Comparison of ENCODE assay signal across 1 cellular context in the genomic region with DNA sequence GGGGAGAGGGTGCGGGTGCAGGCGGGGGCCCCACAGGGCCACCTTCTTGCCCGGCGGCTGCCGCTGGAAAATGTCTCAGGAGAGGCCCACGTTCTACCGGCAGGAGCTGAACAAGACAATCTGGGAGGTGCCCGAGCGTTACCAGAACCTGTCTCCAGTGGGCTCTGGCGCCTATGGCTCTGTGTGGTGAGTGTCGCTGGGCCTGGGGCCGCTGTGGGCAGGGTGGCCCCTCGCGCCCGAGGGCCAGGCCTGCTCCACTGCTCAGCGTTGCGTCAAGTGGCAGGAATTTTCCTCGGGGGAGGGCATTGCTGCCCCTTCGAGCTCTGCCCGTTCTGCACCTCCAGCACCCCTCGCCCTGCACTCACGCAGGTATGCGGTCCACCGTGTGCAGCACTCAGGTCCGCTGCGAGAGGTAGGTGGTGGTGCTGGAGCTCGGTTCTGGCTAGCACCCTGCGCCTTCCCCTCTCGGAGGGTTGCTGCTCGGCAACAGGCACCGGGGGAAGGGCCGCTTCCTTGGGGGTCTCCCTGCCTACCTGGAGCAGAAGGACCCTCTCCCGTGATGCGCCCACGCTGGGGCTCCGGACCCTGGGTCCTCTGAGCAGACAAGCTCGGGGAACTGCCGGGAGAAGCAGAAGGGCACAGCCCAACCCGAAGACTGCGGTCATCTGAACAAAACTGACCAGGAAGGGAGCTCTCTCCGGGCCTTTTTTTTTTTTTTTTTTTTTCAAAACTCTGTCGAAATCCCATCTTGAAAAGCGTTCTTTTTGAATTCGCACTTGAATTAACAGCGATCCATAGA.
TF ChIP-seq lines count a peak whose summit lies in the region.

No MANE protein-coding gene starts in this region.

TF ChIP-seq in endothelial cell of umbilical vein, 7 proteins besides CTCF, POLR2A, EP300 and RAD21:
- TF ChIP-seq EZH2 (IDR thresholded peaks at IDR 0.05; ENCODE audit: borderline replicate concordance, low read depth, low read length, severe bottlenecking) (no peak), FOS (IDR thresholded peaks at IDR 0.05; ENCODE audit: borderline replicate concordance, insufficient read depth, low read length) (no peak), MYC (IDR thresholded peaks at IDR 0.05; ENCODE audit: low read depth, low read length) (no peak), GATA2 (IDR thresholded peaks at IDR 0.05; ENCODE audit: insufficient read depth, insufficient read length, low read depth, low read length) (no peak), JUN (IDR thresholded peaks at IDR 0.05; ENCODE audit: borderline replicate concordance, insufficient read depth, insufficient read length, low read depth) (no peak), POLR2AphosphoS5 (IDR thresholded peaks at IDR 0.05; ENCODE audit: insufficient read depth, low read depth, low read length) (no peak), MAX (IDR thresholded peaks at IDR 0.05; ENCODE audit: insufficient read depth, insufficient read length) (no peak)
